27 cellular contexts compared by ENCODE assay signal in the genomic region with DNA sequence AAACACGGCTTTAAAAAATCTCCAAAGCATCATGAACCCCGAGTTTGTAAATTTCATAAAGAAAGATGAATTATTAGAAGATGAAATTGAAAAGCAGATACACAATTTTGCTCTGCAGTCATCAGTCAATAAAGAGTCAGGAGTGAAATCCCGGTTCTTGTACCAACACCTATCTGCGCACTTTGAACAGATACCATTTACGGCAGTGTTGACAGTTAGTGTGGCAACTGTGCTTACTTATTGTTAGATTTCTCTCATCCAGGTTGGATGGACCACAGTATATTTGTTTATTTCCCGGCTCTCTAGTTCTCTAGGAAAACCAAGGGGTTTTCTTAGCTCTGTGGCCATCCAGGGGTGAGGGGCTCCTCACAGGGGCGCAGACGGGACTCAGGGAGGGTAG.
DNase-seq lines count a peak whose midpoint lies in the region; ATAC-seq, FAIRE-seq and TF ChIP-seq lines count a peak whose summit lies in the region.
"Had no signal": no experiment of that assay in that cellular context is flagged by ENCODE, and none has a peak within 500 bp of the region (broad histone marks: within the 10 kb centered on the region; RNA-seq: fewer than 3 reads in every experiment).

No MANE protein-coding gene starts in this region.

- 4% methylated on average over 6 of the region's 8 CpGs for WGBS in HepG2 (ENCODE audit: low lambda C conversion rate)
- WGBS in testis, 2 donors: 94% methylated on average over 8 of the region's 8 CpGs

- H3K79me2 ChIP-seq in GM23338 (replicated peaks; ENCODE audit: insufficient read depth) (no peaks in the 10 kb centered on the region), HepG2 (ENCODE audit: insufficient read depth, low read length) (no peaks in the 10 kb centered on the region), parathyroid adenoma (peaks cover 2% of the 10 kb centered on the region)

- H3K9me3 Mint-ChIP-seq in GM23338 (no peaks in the 10 kb centered on the region), glutamatergic neuron (ENCODE audit: unreplicated experiment) (peaks cover 4% of the 10 kb centered on the region)
- H3K9me3 Mint-ChIP-seq: CD4-positive, alpha-beta T cell; CD8-positive, alpha-beta memory T cell; H9 had no signal

- no peak overlapping the region for H3K27ac Mint-ChIP-seq in GM23338
- peak overlapping the region; percentile 23 for H3K27ac Mint-ChIP-seq in glutamatergic neuron (ENCODE audit: unreplicated experiment)
- H3K27ac Mint-ChIP-seq: CD14-positive monocyte; CD4-positive, alpha-beta T cell; CD8-positive, alpha-beta memory T cell had no signal

- H3K4me1 Mint-ChIP-seq in GM23338: peaks cover 24% of the 10 kb centered on the region
- H3K4me1 Mint-ChIP-seq in glutamatergic neuron (ENCODE audit: low read depth, unreplicated experiment): peaks cover 25% of the 10 kb centered on the region
- H3K4me1 Mint-ChIP-seq: CD14-positive monocyte; CD8-positive, alpha-beta memory T cell had no signal

- CTCF ChIA-PET in HepG2 (lab: Yijun Ruan, JAX; ENCODE audit: low intra/inter-chr PET ratio, low total read pairs) (no interaction called here), GM10248 (lab: Yijun Ruan, JAX) (no interaction called here)

- no peaks in the 10 kb centered on the region for H4K20me1 ChIP-seq in GM23338 (replicated peaks; ENCODE audit: insufficient read depth)
- H4K20me1 ChIP-seq in HepG2 (ENCODE audit: insufficient read depth, low read length): no peaks in the 10 kb centered on the region
- H4K20me1 ChIP-seq: BLaER1 treated with 17β-estradiol and CSF1 and Interleukin-3, amounts not matched to agents 10 nM and 100 nM had no signal

- H2AFZ ChIP-seq in GM23338 (no peak overlapping the region), HepG2 (ENCODE audit: low read length) (no peak overlapping the region), parathyroid adenoma (no peak overlapping the region)
- H2AFZ ChIP-seq: GM23248 had no signal

- no peak overlapping the region for H3K9ac ChIP-seq in HepG2 (ENCODE audit: insufficient read depth, low read depth, low read length)
- H3K9ac ChIP-seq in parathyroid adenoma: no peak overlapping the region
- H3K9ac ChIP-seq: BLaER1 treated with 17β-estradiol and CSF1 and Interleukin-3, amounts not matched to agents 10 nM and 100 nM; GM23248 had no signal

- no peaks in the 10 kb centered on the region; the same call in 2 of the 3 replicates for H3K36me3 Mint-ChIP-seq in GM23338 (ENCODE audit: low read depth)
- H3K36me3 Mint-ChIP-seq in glutamatergic neuron (ENCODE audit: unreplicated experiment): no peaks in the 10 kb centered on the region
- H3K36me3 Mint-ChIP-seq: CD14-positive monocyte had no signal

- TF ChIP-seq EP300 in HepG2 (IDR thresholded peaks at IDR 0.05; ENCODE audit: low read depth in 2 of 2, low read length in 2 of 2): no peak
- TF ChIP-seq EP300 in HepG2 (CRISPR knock-in tag; IDR thresholded peaks at IDR 0.05; ENCODE audit: borderline replicate concordance): no peak

- H3K9me3 ChIP-seq in HepG2 (ENCODE audit: low read length): no peaks in the 10 kb centered on the region
- no peaks in the 10 kb centered on the region for H3K9me3 ChIP-seq in parathyroid adenoma (ENCODE audit: control insufficient read depth, low read length)
- no peaks in the 10 kb centered on the region for H3K9me3 ChIP-seq in testis
- H3K9me3 ChIP-seq: A549; BE2C; BLaER1 treated with 17β-estradiol and CSF1 and Interleukin-3, amounts not matched to agents 10 nM and 100 nM had no signal

- H3K27me3 ChIP-seq in GM23338 (ENCODE audit: insufficient read depth) (no peaks in the 10 kb centered on the region), HepG2 (ENCODE audit: control insufficient read depth in 1 of 2, insufficient read depth in 2 of 2, low read length in 2 of 2) (peaks cover 0 to 22% of the 10 kb centered on the region in 2 experiments; a peak in 3 of 5 replicates), parathyroid adenoma (ENCODE audit: control insufficient read depth, insufficient read depth, low read length) (no peaks in the 10 kb centered on the region), testis (no peaks in the 10 kb centered on the region)
- H3K27me3 ChIP-seq: BLaER1 treated with 17β-estradiol and CSF1 and Interleukin-3, amounts not matched to agents 10 nM and 100 nM had no signal

- no peak overlapping the region for H3K27ac ChIP-seq in GM23338 (ENCODE audit: low read depth)
- no peak overlapping the region for H3K27ac ChIP-seq in HepG2 (ENCODE audit: extremely low read length, insufficient read depth, low read length)
- H3K27ac ChIP-seq in parathyroid adenoma: peak overlapping the region; percentile 75
- H3K27ac ChIP-seq in testis: no peak overlapping the region
- H3K27ac ChIP-seq: A549; BLaER1 treated with 17β-estradiol and CSF1 and Interleukin-3, amounts not matched to agents 10 nM and 100 nM; GM23248 had no signal

- no peak overlapping the region for H3K4me3 Mint-ChIP-seq in GM23338
- no peak overlapping the region for H3K4me3 Mint-ChIP-seq in glutamatergic neuron (ENCODE audit: unreplicated experiment)
- H3K4me3 Mint-ChIP-seq: CD14-positive monocyte; CD4-positive, alpha-beta T cell; CD8-positive, alpha-beta memory T cell; H9 had no signal

- intact Hi-C loops in HepG2 (cut with micrococcal nuclease; ENCODE audit: unreplicated experiment) (no loop called here), testis (cut with DNase I; ENCODE audit: low total_unique reads) (no loop called here)

- H3K4me1 ChIP-seq in GM23338 (ENCODE audit: insufficient read depth): peaks cover 12% of the 10 kb centered on the region
- H3K4me1 ChIP-seq in HepG2 (ENCODE audit: insufficient read depth, low read length): peaks cover 19% of the 10 kb centered on the region
- peaks cover 37% of the 10 kb centered on the region for H3K4me1 ChIP-seq in parathyroid adenoma
- no peaks in the 10 kb centered on the region for H3K4me1 ChIP-seq in testis
- H3K4me1 ChIP-seq: BE2C; BLaER1 treated with 17β-estradiol and CSF1 and Interleukin-3, amounts not matched to agents 10 nM and 100 nM had no signal

- in situ Hi-C loops in HepG2 (cut with HindIII; ENCODE audit: extremely low pct_ligation_motif_present, low pct_unique_long_range_greater_than_20kb): no loop called here

- ATAC-seq in GM23338 (no peak), HepG2 (peak; percentile 74), HG02938 (IDR thresholded peaks at IDR 0.05; ENCODE audit: unreplicated experiment) (no peak), HG02885 (IDR thresholded peaks at IDR 0.05; ENCODE audit: poor library complexity, unreplicated experiment) (no peak)
- ATAC-seq: A549, HCT116 had no signal

- no peaks in the 10 kb centered on the region for H3K27me3 Mint-ChIP-seq in GM23338 (ENCODE audit: insufficient read depth, low read depth, poor library complexity)
- no peaks in the 10 kb centered on the region for H3K27me3 Mint-ChIP-seq in glutamatergic neuron (ENCODE audit: unreplicated experiment)
- H3K27me3 Mint-ChIP-seq: CD4-positive, alpha-beta T cell had no signal

- DNase-seq in GM23338 (ENCODE audit: low spot score) (no peak), glutamatergic neuron (no peak), HepG2 (ENCODE audit: low spot score) (peak; percentile 20), GM10248 (ENCODE audit: extremely low spot score) (no peak), testis (no peak)
- DNase-seq: 8988T; ACHN; AML-193; BE2C; CD4-positive, alpha-beta T cell; CD8-positive, alpha-beta memory T cell; DMS 273 treated with DMSO at 0.1 percent for 48 hours; DMS79; EL; GDM1; GM23248; H9 had no signal

- TF ChIP-seq POLR2A in HepG2 (IDR thresholded peaks at IDR 0.05; ENCODE audit: insufficient read depth in 1 of 2, low read depth in 2 of 2, low read length in 2 of 2) (no peak), testis (IDR thresholded peaks at IDR 0.05) (no peak)

- H3K36me3 ChIP-seq in GM23338 (ENCODE audit: insufficient read depth): no peaks in the 10 kb centered on the region
- no peaks in the 10 kb centered on the region for H3K36me3 ChIP-seq in HepG2 (replicated peaks in 1 of 2; ENCODE audit: control insufficient read depth in 1 of 2, insufficient read depth in 2 of 2, low read length in 2 of 2)
- H3K36me3 ChIP-seq in parathyroid adenoma (ENCODE audit: control insufficient read depth, insufficient read depth, low read length): no peaks in the 10 kb centered on the region
- H3K36me3 ChIP-seq in testis (ENCODE audit: low read depth, missing control alignments): no peaks in the 10 kb centered on the region
- H3K36me3 ChIP-seq: BE2C; BLaER1 treated with 17β-estradiol and CSF1 and Interleukin-3, amounts not matched to agents 10 nM and 100 nM had no signal

- no peak for TF ChIP-seq RAD21 in HepG2 (CRISPR knock-in tag; IDR thresholded peaks at IDR 0.05)

- H3K4me3 ChIP-seq in GM23338: no peak overlapping the region
- no peak overlapping the region for H3K4me3 ChIP-seq in HepG2 (replicated peaks in 1 of 3; ENCODE audit: insufficient read depth in 1 of 3, low read depth in 2 of 3, low read length in 3 of 3)
- no peak overlapping the region for H3K4me3 ChIP-seq in parathyroid adenoma (ENCODE audit: low read depth, low read length)
- no peak overlapping the region for H3K4me3 ChIP-seq in testis
- H3K4me3 ChIP-seq: A549; BLaER1 treated with 17β-estradiol and CSF1 and Interleukin-3, amounts not matched to agents 10 nM and 100 nM; GM23248 had no signal

- TF ChIP-seq CTCF in GM23338 (conservative IDR thresholded peaks at IDR 0.05; ENCODE audit: low read depth in 2 of 2) (no peak), glutamatergic neuron (IDR thresholded peaks at IDR 0.05; ENCODE audit: partially characterized antibody, unreplicated experiment) (no peak), HepG2 (CRISPR knock-in tag; IDR thresholded peaks at IDR 0.05) (no peak), parathyroid adenoma (IDR thresholded peaks at IDR 0.05) (no peak), GM10248 (IDR thresholded peaks at IDR 0.05; ENCODE audit: control extremely low read depth, extremely low read depth, low read depth, missing control alignments) (no peak), testis (IDR thresholded peaks at IDR 0.05) (no peak)

- POLR2A ChIA-PET in HepG2 (lab: Yijun Ruan, JAX) (no interaction called here), GM10248 (lab: Yijun Ruan, JAX) (no interaction called here)

- no TSS peak for BruUV-seq in HepG2 (replicated peaks; lab: Mats Ljungman, UMichigan)

- no peaks in the 10 kb centered on the region for H3K9me2 ChIP-seq in GM23338 (ENCODE audit: insufficient read depth)

- no peak for FAIRE-seq in HepG2 (lab: Jason Lieb, UNC)
- FAIRE-seq: A549, D721Med, GM12891, GM18507 had no signal

- H3K4me2 ChIP-seq in GM23338 (peak overlapping the region; percentile 34), HepG2 (ENCODE audit: low read depth, low read length) (no peak overlapping the region), parathyroid adenoma (ENCODE audit: low read length) (no peak overlapping the region)
- H3K4me2 ChIP-seq: A549; BLaER1 treated with 17β-estradiol and CSF1 and Interleukin-3, amounts not matched to agents 10 nM and 100 nM had no signal

- no peaks in the 10 kb centered on the region for H3F3A ChIP-seq in GM23338 (replicated peaks; ENCODE audit: low read depth)

TF ChIP-seq in GM23338, 12 proteins besides CTCF, POLR2A, EP300 and RAD21 (continues in another document):
- TF ChIP-seq NANOG (IDR thresholded peaks at IDR 0.05; ENCODE audit: borderline replicate concordance): no peak

TF ChIP-seq in HepG2, 621 proteins besides CTCF, POLR2A, EP300 and RAD21 (continues in another document):
- no peak for TF ChIP-seq HES4 (CRISPR knock-in tag; IDR thresholded peaks at IDR 0.05; ENCODE audit: borderline replicate concordance)
- no peak for TF ChIP-seq FOXP1 (IDR thresholded peaks at IDR 0.05)
- TF ChIP-seq FOXP1 (CRISPR knock-in tag; IDR thresholded peaks at IDR 0.05): 0 out of 2 replicates have a peak, but pooled peaks have one; percentile 31
- TF ChIP-seq NCOA5 (CRISPR knock-in tag; IDR thresholded peaks at IDR 0.05): no peak
